Comparison of ENCODE assay signal across 22 cellular contexts in genomic region chr17:45274033-45274432, GRCh38. TPM values are rescaled to one million over a fixed set of nuclear protein-coding genes. Genes with fewer than 3 reads are reported as not detected.
"Had no signal": no experiment of that assay in that cellular context is flagged by ENCODE, and none has a peak within 500 bp of the region (broad histone marks: within the 10 kb centered on the region; RNA-seq: fewer than 3 reads in every experiment).

No MANE protein-coding gene starts in this region.

- H3K4me3 Mint-ChIP-seq: activated CD8-positive, alpha-beta memory T cell treated with anti-CD3 and anti-CD28 coated beads, Interleukin-2, amount 10 ng/mL, durations not matched to agents 7 days and 5 days; activated naive CD8-positive, alpha-beta T cell; activated T-cell treated with anti-CD3 and anti-CD28 coated beads, Interleukin-2, amount 50 U/mL, for 4 hours; brain; naive B cell; stimulated activated naive CD8-positive, alpha-beta T cell treated with anti-CD3 and anti-CD28 coated beads, Interleukin-15, amount 100 ng/mL, for 72 hours; type B pancreatic cell had no signal

- H3K27me3 Mint-ChIP-seq: activated CD8-positive, alpha-beta memory T cell treated with anti-CD3 and anti-CD28 coated beads, Interleukin-2, amount 10 ng/mL, durations not matched to agents 7 days and 5 days; activated naive CD8-positive, alpha-beta T cell; naive B cell; stimulated activated naive CD8-positive, alpha-beta T cell treated with anti-CD3 and anti-CD28 coated beads, Interleukin-15, amount 100 ng/mL, for 72 hours; type B pancreatic cell had no signal

- H3K36me3 Mint-ChIP-seq: activated naive CD8-positive, alpha-beta T cell; naive B cell had no signal

- H3K27ac Mint-ChIP-seq: activated CD8-positive, alpha-beta memory T cell treated with anti-CD3 and anti-CD28 coated beads, Interleukin-2, amount 10 ng/mL, durations not matched to agents 7 days and 5 days; brain; naive B cell; type B pancreatic cell had no signal

- H3K4me3 ChIP-seq: lung, skin epidermis had no signal

- H3K27me3 ChIP-seq: foreskin keratinocyte, neutrophil had no signal

- H3K9me3 Mint-ChIP-seq: activated T-cell treated with anti-CD3 and anti-CD28 coated beads, Interleukin-2, amount 50 U/mL, for 4 hours; brain; naive B cell; stimulated activated naive CD8-positive, alpha-beta T cell treated with anti-CD3 and anti-CD28 coated beads, Interleukin-15, amount 100 ng/mL, for 72 hours; type B pancreatic cell had no signal

- H3K27ac ChIP-seq: foreskin keratinocyte, neutrophil had no signal

- DNase-seq: activated CD4-positive, alpha-beta T cell treated with anti-CD3 and anti-CD28 coated beads, Interleukin-2, amount 50 U/mL, for 4 hours; activated CD8-positive, alpha-beta memory T cell treated with anti-CD3 and anti-CD28 coated beads, Interleukin-2, amount 10 ng/mL, durations not matched to agents 7 days and 5 days; activated effector memory CD4-positive, alpha-beta T cell treated with anti-CD3 and anti-CD28 coated beads, Interleukin-2, amount 50 U/mL, for 16 hours; activated T-cell treated with anti-CD3 and anti-CD28 coated beads, Interleukin-2, amount 50 U/mL, for 4 hours; amniotic stem cell; cortex of kidney; effector CD4-positive, alpha-beta T cell; foreskin keratinocyte; glutamatergic neuron; kidney glomerular epithelial cell; naive B cell; stimulated activated CD4-positive, alpha-beta T cell treated with anti-CD3 and anti-CD28 coated beads, Interleukin-15, amount 100 ng/mL, for 24 hours; stimulated activated CD4-positive, alpha-beta T cell treated with anti-CD3 and anti-CD28 coated beads, Interleukin-4, amount 100 ng/mL, for 1 hour; stimulated activated CD8-positive, alpha-beta memory T cell treated with anti-CD3 and anti-CD28 coated beads, Interleukin-4, amount 100 ng/mL, for 48 hours; stimulated activated naive CD8-positive, alpha-beta T cell treated with anti-CD3 and anti-CD28 coated beads, Interleukin-15, amount 100 ng/mL, for 72 hours had no signal

- H3K9me3 ChIP-seq: neutrophil had no signal

RNA-seq across cellular contexts. Expression of gene SPATA32, which starts 12.1 kb away (rescaled TPM):
- total RNA-seq: foreskin keratinocyte, temporal lobe had no signal
- polyA plus RNA-seq: foreskin keratinocyte had no signal
